In genomic region chr2:174003635-174004310, GRCh38 we compare ENCODE assay signal across 1 cellular context.
A peak's percentile ranks its signal among the peaks of the same experiment; 100 is the strongest.
TF ChIP-seq lines count a peak whose summit lies in the region.

No MANE protein-coding gene starts in this region.

TF ChIP-seq in HepG2, 621 proteins besides CTCF, POLR2A, EP300 and RAD21 (continued from another document and continues in another):
- TF ChIP-seq ZNF407 (CRISPR knock-in tag; IDR thresholded peaks at IDR 0.05; ENCODE audit: not compliant biosample characterization) (no peak), ISX (CRISPR knock-in tag; conservative IDR thresholded peaks at IDR 0.05) (no peak), ZBTB21 (CRISPR knock-in tag; IDR thresholded peaks at IDR 0.05) (no peak; the same call in 1 of the 2 replicates), ELF3 (CRISPR knock-in tag; IDR thresholded peaks at IDR 0.05) (peak; percentile 37; the same call in 1 of the 2 replicates), ZNF362 (CRISPR knock-in tag; IDR thresholded peaks at IDR 0.05; ENCODE audit: borderline replicate concordance) (0 out of 2 replicates have a peak, but pooled peaks have one; percentile 13), MXI1 (IDR thresholded peaks at IDR 0.05; ENCODE audit: borderline replicate concordance, low read depth, low read length) (no peak), CREB1 (IDR thresholded peaks at IDR 0.05) (no peak), CREB1 (CRISPR knock-in tag; IDR thresholded peaks at IDR 0.05) (peak; percentile 32; the same call in 1 of the 2 replicates), CCAR2 (optimal IDR thresholded peaks at IDR 0.05; ENCODE audit: low read depth, low read length) (no peak), ZNF138 (CRISPR knock-in tag; IDR thresholded peaks at IDR 0.05; ENCODE audit: low read depth) (no peak), ZNF569 (CRISPR knock-in tag; IDR thresholded peaks at IDR 0.05; ENCODE audit: borderline replicate concordance) (no peak), SNAPC4 (CRISPR knock-in tag; IDR thresholded peaks at IDR 0.05) (no peak), ZNF883 (CRISPR knock-in tag; IDR thresholded peaks at IDR 0.05; ENCODE audit: not compliant biosample characterization) (no peak), ZFP37 (CRISPR knock-in tag; IDR thresholded peaks at IDR 0.05; ENCODE audit: borderline replicate concordance) (no peak), GZF1 (CRISPR knock-in tag; IDR thresholded peaks at IDR 0.05) (no peak), ZNF674 (CRISPR knock-in tag; IDR thresholded peaks at IDR 0.05; ENCODE audit: low read depth) (no peak), ZNF432 (CRISPR knock-in tag; IDR thresholded peaks at IDR 0.05; ENCODE audit: borderline replicate concordance) (no peak), ZNF589 (CRISPR knock-in tag; conservative IDR thresholded peaks at IDR 0.05) (no peak), POLR2AphosphoS5 (IDR thresholded peaks at IDR 0.05; ENCODE audit: low read depth, low read length) (no peak), HHEX (CRISPR knock-in tag; IDR thresholded peaks at IDR 0.05) (no peak), PHF5A (CRISPR knock-in tag; IDR thresholded peaks at IDR 0.05; ENCODE audit: low read depth, unreplicated experiment) (no peak), ZNF18 (CRISPR knock-in tag; IDR thresholded peaks at IDR 0.05; ENCODE audit: insufficient replicate concordance) (no peak), BATF2 (CRISPR knock-in tag; IDR thresholded peaks at IDR 0.05) (no peak), SUZ12 (IDR thresholded peaks at IDR 0.05; ENCODE audit: low read depth, low read length) (no peak), NFRKB (IDR thresholded peaks at IDR 0.05) (no peak), ZNF749 (CRISPR knock-in tag; IDR thresholded peaks at IDR 0.05; ENCODE audit: borderline replicate concordance) (no peak), KMT2A (CRISPR knock-in tag; IDR thresholded peaks at IDR 0.05) (no peak), PHB2 (IDR thresholded peaks at IDR 0.05; ENCODE audit: partially characterized antibody) (no peak), ZNF704 (CRISPR knock-in tag; IDR thresholded peaks at IDR 0.05; ENCODE audit: borderline replicate concordance) (no peak), U2AF2 (IDR thresholded peaks at IDR 0.05; ENCODE audit: low read depth, low read length) (no peak), ARID5B (CRISPR knock-in tag; IDR thresholded peaks at IDR 0.05) (no peak; the same call in 1 of the 2 replicates), KLF15 (CRISPR knock-in tag; IDR thresholded peaks at IDR 0.05; ENCODE audit: borderline replicate concordance) (no peak), SP5 (CRISPR knock-in tag; IDR thresholded peaks at IDR 0.05; ENCODE audit: borderline replicate concordance, low read depth) (no peak), KLF12 (CRISPR knock-in tag; IDR thresholded peaks at IDR 0.05; ENCODE audit: borderline replicate concordance) (no peak), ZNF367 (CRISPR knock-in tag; IDR thresholded peaks at IDR 0.05; ENCODE audit: borderline replicate concordance) (no peak), NCOA1 (CRISPR knock-in tag; IDR thresholded peaks at IDR 0.05) (no peak), ZNF296 (CRISPR knock-in tag; conservative IDR thresholded peaks at IDR 0.05) (no peak), ZNF775 (CRISPR knock-in tag; IDR thresholded peaks at IDR 0.05; ENCODE audit: borderline replicate concordance) (no peak), ZNF546 (CRISPR knock-in tag; conservative IDR thresholded peaks at IDR 0.05) (no peak), E2F5 (CRISPR knock-in tag; conservative IDR thresholded peaks at IDR 0.05) (no peak)
